ENCODE assay signal across 25 cellular contexts in genomic region chr19:1871630-1872029, GRCh38.
"Had no signal": no experiment of that assay in that cellular context is flagged by ENCODE, and none has a peak within 500 bp of the region (broad histone marks: within the 10 kb centered on the region; RNA-seq: fewer than 3 reads in every experiment).

No MANE protein-coding gene starts in this region.

- H3K4me3 ChIP-seq: SK-N-MC had no signal

- H3K27ac Mint-ChIP-seq: activated CD4-positive, alpha-beta memory T cell treated with anti-CD3 and anti-CD28 coated beads for 36 hours; activated CD4-positive, alpha-beta T cell treated with anti-CD3 and anti-CD28 coated beads, Interleukin-2, amount 10 ng/mL, durations not matched to agents 7 days and 5 days; activated naive CD8-positive, alpha-beta T cell treated with anti-CD3 and anti-CD28 coated beads, Interleukin-2, amount 50 U/mL, for 24 hours; brain; T-cell had no signal

- H3K9me3 Mint-ChIP-seq: activated CD4-positive, alpha-beta memory T cell treated with anti-CD3 and anti-CD28 coated beads for 36 hours; activated CD4-positive, alpha-beta T cell treated with anti-CD3 and anti-CD28 coated beads, Interleukin-2, amount 10 ng/mL, durations not matched to agents 7 days and 5 days; activated naive CD4-positive, alpha-beta T cell treated with anti-CD3 and anti-CD28 coated beads, Interleukin-2, amount 50 U/mL, for 72 hours; activated naive CD8-positive, alpha-beta T cell treated with anti-CD3 and anti-CD28 coated beads, Interleukin-2, amount 50 U/mL, for 24 hours; activated T-cell treated with anti-CD3 and anti-CD28 coated beads, Interleukin-2, amount 50 U/mL, for 4 hours; brain; T-cell had no signal

- H3K27me3 Mint-ChIP-seq: activated CD4-positive, alpha-beta memory T cell treated with anti-CD3 and anti-CD28 coated beads for 36 hours; activated CD4-positive, alpha-beta T cell treated with anti-CD3 and anti-CD28 coated beads, Interleukin-2, amount 10 ng/mL, durations not matched to agents 7 days and 5 days; activated naive CD8-positive, alpha-beta T cell treated with anti-CD3 and anti-CD28 coated beads, Interleukin-2, amount 50 U/mL, for 24 hours; T-cell had no signal

- H3K4me3 Mint-ChIP-seq: activated CD4-positive, alpha-beta memory T cell treated with anti-CD3 and anti-CD28 coated beads for 36 hours; activated CD4-positive, alpha-beta T cell treated with anti-CD3 and anti-CD28 coated beads, Interleukin-2, amount 10 ng/mL, durations not matched to agents 7 days and 5 days; activated naive CD8-positive, alpha-beta T cell treated with anti-CD3 and anti-CD28 coated beads, Interleukin-2, amount 50 U/mL, for 24 hours; activated T-cell treated with anti-CD3 and anti-CD28 coated beads, Interleukin-2, amount 50 U/mL, for 4 hours; brain had no signal

- H3K36me3 Mint-ChIP-seq: brain, T-cell had no signal

- H3K27ac ChIP-seq: SK-N-MC had no signal

- DNase-seq: activated CD4-positive, alpha-beta memory T cell treated with anti-CD3 and anti-CD28 coated beads for 36 hours; activated CD4-positive, alpha-beta T cell treated with anti-CD3 and anti-CD28 coated beads, Interleukin-2, amount 10 ng/mL, durations not matched to agents 7 days and 5 days; activated CD4-positive, CD25-positive, alpha-beta regulatory T cell; activated CD8-positive, alpha-beta memory T cell treated with anti-CD3 and anti-CD28 coated beads for 24 hours; activated effector memory CD4-positive, alpha-beta T cell treated with anti-CD3 and anti-CD28 coated beads, Interleukin-2, amount 50 U/mL, for 16 hours; activated naive CD4-positive, alpha-beta T cell treated with Interleukin-2 at 50 U/mL for 16 hours; activated naive CD8-positive, alpha-beta T cell treated with anti-CD3 and anti-CD28 coated beads, Interleukin-2, amount 50 U/mL, for 24 hours; activated T-cell treated with anti-CD3 and anti-CD28 coated beads, Interleukin-2, amount 50 U/mL, for 4 hours; amygdala; Karpas-422; MM.1S; NCI-H1105; NCI-H1436 treated with DMSO at 0.1 percent for 48 hours; NCI-H187; NCI-H2081; NCI-H446 treated with DMSO at 0.1 percent for 48 hours; NCI-H526 treated with DMSO at 0.1 percent for 48 hours; NCI-H82; T-cell; T-helper 2 cell; T1000 had no signal

- ATAC-seq: activated naive CD4-positive, alpha-beta T cell treated with anti-CD3 and anti-CD28 coated beads, Interleukin-2, amount 50 U/mL, for 72 hours; activated naive CD8-positive, alpha-beta T cell treated with anti-CD3 and anti-CD28 coated beads, Interleukin-2, amount 50 U/mL, for 24 hours; activated T-cell treated with anti-CD3 and anti-CD28 coated beads, Interleukin-2, amount 50 U/mL, for 4 hours; Right ventricle myocardium inferior; T-cell had no signal
